In genomic region chr12:79409562-79409961, GRCh38 we compare ENCODE assay signal across 15 cellular contexts.
DNase-seq lines count a peak whose midpoint lies in the region; ATAC-seq, FAIRE-seq and TF ChIP-seq lines count a peak whose summit lies in the region.
"Had no signal": no experiment of that assay in that cellular context is flagged by ENCODE, and none has a peak within 500 bp of the region (broad histone marks: within the 10 kb centered on the region; RNA-seq: fewer than 3 reads in every experiment).

No MANE protein-coding gene starts in this region.

- H2AFZ ChIP-seq in GM23338 (no peak overlapping the region), astrocyte (ENCODE audit: low read depth, low read length) (no peak overlapping the region)

- peak overlapping the region; percentile 53 for H3K9ac ChIP-seq in astrocyte (ENCODE audit: low read length)

- H4K20me1 ChIP-seq in GM23338 (replicated peaks; ENCODE audit: insufficient read depth) (no peaks in the 10 kb centered on the region), astrocyte (ENCODE audit: insufficient read depth, low read length) (no peaks in the 10 kb centered on the region)

- peak; percentile 95 for FAIRE-seq in astrocyte (lab: Jason Lieb, UNC)

- H3K79me2 ChIP-seq in GM23338 (replicated peaks; ENCODE audit: insufficient read depth) (no peaks in the 10 kb centered on the region), astrocyte (ENCODE audit: insufficient read depth, low read length) (no peaks in the 10 kb centered on the region)

- TF ChIP-seq EP300 in gastroesophageal sphincter (IDR thresholded peaks at IDR 0.05) (no peak), stomach (IDR thresholded peaks at IDR 0.05) (no peak)

- intact Hi-C loops in stomach (cut with DNase I; ENCODE audit: low total_unique reads), result loop anchor here (10.0 kb wide), 1 partner anchor 335 kb away; no protein-coding TSS in a partner anchor

- WGBS in gastroesophageal sphincter (ENCODE audit: low coverage in 1 of 2), 2 donors, result 5 to 46% methylated on average over 2 of the region's 2 CpGs
- WGBS in stomach, 5 donors, result 34 to 53% (median 44%) methylated on average over 2 of the region's 2 CpGs

- H3K27me3 ChIP-seq in GM23338 (ENCODE audit: insufficient read depth) (no peaks in the 10 kb centered on the region), astrocyte (ENCODE audit: insufficient read depth, low read length) (no peaks in the 10 kb centered on the region), gastroesophageal sphincter (no peaks in the 10 kb centered on the region), stomach (no peaks in the 10 kb centered on the region)
- H3K27me3 ChIP-seq: heart left ventricle, upper lobe of left lung had no signal

- no peak for DNase-seq in GM23338 (ENCODE audit: low spot score)
- peak; percentile 89 for DNase-seq in astrocyte (ENCODE audit: low read depth)
- no peak for DNase-seq in stomach
- DNase-seq in stimulated activated CD4-positive, alpha-beta T cell treated with anti-CD3 and anti-CD28 coated beads, Interleukin-4, amount 100 ng/mL, for 4 hours, result no peak
- DNase-seq: activated CD4-positive, alpha-beta T cell treated with anti-CD3 and anti-CD28 coated beads for 48 hours; heart left ventricle; naive B cell; NCI-H2029 treated with DMSO at 0.1 percent for 48 hours; stimulated activated CD4-positive, alpha-beta T cell treated with anti-CD3 and anti-CD28 coated beads, Interleukin-2, amount 100 ng/mL, for 24 hours; upper lobe of left lung had no signal

- no peak for TF ChIP-seq CTCF in GM23338 (conservative IDR thresholded peaks at IDR 0.05; ENCODE audit: low read depth in 2 of 2)
- TF ChIP-seq CTCF in astrocyte (IDR thresholded peaks at IDR 0.05; ENCODE audit: insufficient read depth, low read depth, low read length), result no peak
- no peak for TF ChIP-seq CTCF in gastroesophageal sphincter (IDR thresholded peaks at IDR 0.05)
- TF ChIP-seq CTCF in stomach (IDR thresholded peaks at IDR 0.05), result no peak

- H3K4me3 ChIP-seq in GM23338 (no peak overlapping the region), astrocyte (ENCODE audit: insufficient read depth, low read depth, low read length) (no peak overlapping the region), gastroesophageal sphincter (no peak overlapping the region), stomach (no peak overlapping the region)
- H3K4me3 ChIP-seq: heart left ventricle, upper lobe of left lung had no signal

- H3K27me3 Mint-ChIP-seq in GM23338 (ENCODE audit: insufficient read depth, low read depth, poor library complexity), result no peaks in the 10 kb centered on the region
- H3K27me3 Mint-ChIP-seq in astrocyte (ENCODE audit: low read depth, unreplicated experiment), result no peaks in the 10 kb centered on the region
- H3K27me3 Mint-ChIP-seq: naive B cell had no signal

- H3K4me1 ChIP-seq in GM23338 (ENCODE audit: insufficient read depth), result peaks cover 16% of the 10 kb centered on the region
- peaks cover 35% of the 10 kb centered on the region for H3K4me1 ChIP-seq in astrocyte (ENCODE audit: insufficient read depth, low read length)
- H3K4me1 ChIP-seq in gastroesophageal sphincter, result peaks cover 9 to 28% (median 10%) of the 10 kb centered on the region in 3 donors
- H3K4me1 ChIP-seq in stomach, result peaks cover 4 to 20% (median 8%) of the 10 kb centered on the region in 4 donors
- H3K4me1 ChIP-seq: heart left ventricle had no signal

- H3K9me3 ChIP-seq in astrocyte (ENCODE audit: insufficient read depth, low read depth, low read length), result no peaks in the 10 kb centered on the region
- no peaks in the 10 kb centered on the region for H3K9me3 ChIP-seq in gastroesophageal sphincter
- H3K9me3 ChIP-seq in stomach, result no peaks in the 10 kb centered on the region
- H3K9me3 ChIP-seq: heart left ventricle, upper lobe of left lung had no signal

- H3K9me3 Mint-ChIP-seq in GM23338 (no peaks in the 10 kb centered on the region), astrocyte (ENCODE audit: unreplicated experiment) (no peaks in the 10 kb centered on the region)
- H3K9me3 Mint-ChIP-seq: naive B cell had no signal

- peak; percentile 32; the same call in 2 of the 3 replicates for ATAC-seq in GM23338
- peak; percentile 32 for ATAC-seq in gastroesophageal sphincter
- no peak for ATAC-seq in GM18867 (IDR thresholded peaks at IDR 0.05; ENCODE audit: unreplicated experiment)
- no peak for ATAC-seq in HG02938 (IDR thresholded peaks at IDR 0.05; ENCODE audit: unreplicated experiment)
- ATAC-seq in GM18861 (IDR thresholded peaks at IDR 0.05; ENCODE audit: unreplicated experiment), result no peak
- ATAC-seq: HCT116, heart left ventricle had no signal

- TF ChIP-seq POLR2A in gastroesophageal sphincter (IDR thresholded peaks at IDR 0.05) (no peak), stomach (IDR thresholded peaks at IDR 0.05) (no peak)

- H3K4me1 Mint-ChIP-seq in GM23338, result peaks cover 31% of the 10 kb centered on the region
- H3K4me1 Mint-ChIP-seq in astrocyte (ENCODE audit: low read depth, unreplicated experiment), result peaks cover 42% of the 10 kb centered on the region
- H3K4me1 Mint-ChIP-seq: naive B cell had no signal

- H3K27ac Mint-ChIP-seq in GM23338 (peak overlapping the region; percentile 94), astrocyte (ENCODE audit: unreplicated experiment) (peak overlapping the region; percentile 94)
- H3K27ac Mint-ChIP-seq: naive B cell had no signal

- H3K36me3 Mint-ChIP-seq in GM23338 (ENCODE audit: low read depth) (no peaks in the 10 kb centered on the region), astrocyte (ENCODE audit: low read depth, unreplicated experiment) (no peaks in the 10 kb centered on the region)
- H3K36me3 Mint-ChIP-seq: naive B cell had no signal

- H3K9me2 ChIP-seq in GM23338 (ENCODE audit: insufficient read depth), result no peaks in the 10 kb centered on the region

- H3K27ac ChIP-seq in GM23338 (ENCODE audit: low read depth), result peak overlapping the region; percentile 24; the same call in 1 of the 2 replicates
- H3K27ac ChIP-seq in astrocyte (ENCODE audit: low read depth, low read length), result peak overlapping the region; percentile 63
- H3K27ac ChIP-seq in gastroesophageal sphincter, result peak overlapping the region; percentile 63 to 78 (median 71)
- H3K27ac ChIP-seq in stomach, result peak overlapping the region in 3 of 5 donors; percentile 33 to 47 (median 33)
- H3K27ac ChIP-seq: upper lobe of left lung had no signal

- no peaks in the 10 kb centered on the region for H3K36me3 ChIP-seq in GM23338 (ENCODE audit: insufficient read depth)
- no peaks in the 10 kb centered on the region for H3K36me3 ChIP-seq in astrocyte (ENCODE audit: insufficient read depth, low read length)
- no peaks in the 10 kb centered on the region for H3K36me3 ChIP-seq in gastroesophageal sphincter
- H3K36me3 ChIP-seq in stomach, result no peaks in the 10 kb centered on the region
- H3K36me3 ChIP-seq: heart left ventricle, upper lobe of left lung had no signal

- H3K4me2 ChIP-seq in GM23338 (no peak overlapping the region), astrocyte (ENCODE audit: low read length) (peak overlapping the region; percentile 70)

- H3K4me3 Mint-ChIP-seq in GM23338, result no peak overlapping the region
- peak overlapping the region; percentile 46 for H3K4me3 Mint-ChIP-seq in astrocyte (ENCODE audit: unreplicated experiment)
- H3K4me3 Mint-ChIP-seq: naive B cell had no signal

- H3F3A ChIP-seq in GM23338 (replicated peaks; ENCODE audit: low read depth), result no peaks in the 10 kb centered on the region

TF ChIP-seq in GM23338, 12 proteins besides CTCF, POLR2A, EP300 and RAD21 (continues in another document):
- no peak for TF ChIP-seq NANOG (IDR thresholded peaks at IDR 0.05; ENCODE audit: borderline replicate concordance)
- TF ChIP-seq ETS1 (IDR thresholded peaks at IDR 0.05), result no peak
- no peak for TF ChIP-seq ZNF331 (CRISPR knock-in tag; IDR thresholded peaks at IDR 0.05; ENCODE audit: low read depth)
- TF ChIP-seq CREB1 (CRISPR knock-in tag; IDR thresholded peaks at IDR 0.05; ENCODE audit: low read depth), result no peak
- TF ChIP-seq ZNF114 (CRISPR knock-in tag; IDR thresholded peaks at IDR 0.05), result no peak
- no peak for TF ChIP-seq EZH2 (IDR thresholded peaks at IDR 0.05; ENCODE audit: low read depth, unreplicated experiment)
- no peak for TF ChIP-seq JUNB (IDR thresholded peaks at IDR 0.05; ENCODE audit: unreplicated experiment)
- TF ChIP-seq, protein P1, sequence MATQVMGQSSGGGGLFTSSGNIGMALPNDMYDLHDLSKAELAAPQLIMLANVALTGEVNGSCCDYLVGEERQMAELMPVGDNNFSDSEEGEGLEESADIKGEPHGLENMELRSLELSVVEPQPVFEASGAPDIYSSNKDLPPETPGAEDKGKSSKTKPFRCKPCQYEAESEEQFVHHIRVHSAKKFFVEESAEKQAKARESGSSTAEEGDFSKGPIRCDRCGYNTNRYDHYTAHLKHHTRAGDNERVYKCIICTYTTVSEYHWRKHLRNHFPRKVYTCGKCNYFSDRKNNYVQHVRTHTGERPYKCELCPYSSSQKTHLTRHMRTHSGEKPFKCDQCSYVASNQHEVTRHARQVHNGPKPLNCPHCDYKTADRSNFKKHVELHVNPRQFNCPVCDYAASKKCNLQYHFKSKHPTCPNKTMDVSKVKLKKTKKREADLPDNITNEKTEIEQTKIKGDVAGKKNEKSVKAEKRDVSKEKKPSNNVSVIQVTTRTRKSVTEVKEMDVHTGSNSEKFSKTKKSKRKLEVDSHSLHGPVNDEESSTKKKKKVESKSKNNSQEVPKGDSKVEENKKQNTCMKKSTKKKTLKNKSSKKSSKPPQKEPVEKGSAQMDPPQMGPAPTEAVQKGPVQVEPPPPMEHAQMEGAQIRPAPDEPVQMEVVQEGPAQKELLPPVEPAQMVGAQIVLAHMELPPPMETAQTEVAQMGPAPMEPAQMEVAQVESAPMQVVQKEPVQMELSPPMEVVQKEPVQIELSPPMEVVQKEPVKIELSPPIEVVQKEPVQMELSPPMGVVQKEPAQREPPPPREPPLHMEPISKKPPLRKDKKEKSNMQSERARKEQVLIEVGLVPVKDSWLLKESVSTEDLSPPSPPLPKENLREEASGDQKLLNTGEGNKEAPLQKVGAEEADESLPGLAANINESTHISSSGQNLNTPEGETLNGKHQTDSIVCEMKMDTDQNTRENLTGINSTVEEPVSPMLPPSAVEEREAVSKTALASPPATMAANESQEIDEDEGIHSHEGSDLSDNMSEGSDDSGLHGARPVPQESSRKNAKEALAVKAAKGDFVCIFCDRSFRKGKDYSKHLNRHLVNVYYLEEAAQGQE (IDR thresholded peaks at IDR 0.05; ENCODE audit: unreplicated experiment), result no peak

Comparison
In these comparisons a context has a peak if more than half of its experiments do, and no peak if none do; other contexts are left out.
1. ATAC-seq: peak in GM23338 (single experiment) and gastroesophageal sphincter (single experiment); none in GM18867 (single experiment), HG02938 (single experiment) and GM18861 (single experiment).
2. Peak in every context shown above with its lines, with median percentiles within 50 percentile points of each other: H3K27ac ChIP-seq.